Comparison of ENCODE assay signal across 8 cellular contexts in the genomic region with DNA sequence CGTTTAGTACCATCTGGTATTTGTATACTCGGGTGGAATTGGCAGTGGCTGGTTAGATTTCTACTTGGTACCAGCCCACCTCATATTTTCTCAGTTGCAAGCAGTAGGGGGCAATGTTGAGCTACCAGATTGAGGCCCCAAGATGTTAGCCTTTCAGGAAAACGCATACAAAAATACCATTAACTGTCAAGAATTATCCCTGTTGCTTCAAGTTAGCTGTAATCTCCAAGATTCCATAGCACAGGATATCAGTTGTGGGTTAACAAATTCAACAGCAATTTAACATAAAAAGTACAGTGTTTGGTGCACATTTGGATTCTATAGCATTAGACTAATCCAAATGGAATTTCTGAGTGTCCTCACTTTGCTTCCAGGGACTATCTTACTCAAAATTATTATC.
A peak's percentile ranks its signal among the peaks of the same experiment; 100 is the strongest.
DNase-seq lines count a peak whose midpoint lies in the region; ATAC-seq and TF ChIP-seq lines count a peak whose summit lies in the region.

No MANE protein-coding gene starts in this region.

- no peak overlapping the region for H3K27ac ChIP-seq in MM.1S (ENCODE audit: low read length)

- BruUV-seq in MCF 10A (replicated peaks; lab: Mats Ljungman, UMichigan) = no TSS peak

- H3F3A ChIP-seq in MM.1S (ENCODE audit: insufficient read depth, low read length) = no peaks in the 10 kb centered on the region

- H3K4me3 ChIP-seq in MM.1S (ENCODE audit: low read length) = no peak overlapping the region

- H2AFZ ChIP-seq in MM.1S (ENCODE audit: low read length) = no peak overlapping the region

- CTCF ChIA-PET in MCF 10A (lab: Yijun Ruan, JAX) = interaction anchor here (0.6 to 3.3 kb wide), 20 partner anchors 8 to 1064 kb away, joined by 3 to 21 read pairs (median 4); no protein-coding TSS in a partner anchor

- peak; percentile 90 for ATAC-seq in SK-N-SH treated with all-trans-retinoic acid at 6 μM for 48 hours
- no peak for ATAC-seq in GM18870 (IDR thresholded peaks at IDR 0.05; ENCODE audit: unreplicated experiment)

- no peak overlapping the region for H3K4me3 Mint-ChIP-seq in MCF 10A (ENCODE audit: unreplicated experiment)

- H3K4me1 ChIP-seq in MM.1S (ENCODE audit: low read length) = no peaks in the 10 kb centered on the region

- no peaks in the 10 kb centered on the region for H3K79me2 ChIP-seq in MM.1S (ENCODE audit: low read length)

- H3K9me2 ChIP-seq in MM.1S (replicated peaks; ENCODE audit: insufficient read depth, low read length) = no peaks in the 10 kb centered on the region

- TF ChIP-seq CTCF in MM.1S (IDR thresholded peaks at IDR 0.05; ENCODE audit: low read length) (peak; percentile 65), MCF 10A (IDR thresholded peaks at IDR 0.05; ENCODE audit: unreplicated experiment) (peak; percentile 67)

- peaks cover 6% of the 10 kb centered on the region for H3K36me3 Mint-ChIP-seq in MCF 10A (ENCODE audit: insufficient read depth, unreplicated experiment)

- no peaks in the 10 kb centered on the region for H3K9me3 Mint-ChIP-seq in MCF 10A (ENCODE audit: unreplicated experiment)

- no peaks in the 10 kb centered on the region for H3K27me3 ChIP-seq in MM.1S (replicated peaks; ENCODE audit: insufficient read depth, low read length)

- no peak overlapping the region for H3K27ac Mint-ChIP-seq in MCF 10A (ENCODE audit: low read depth, unreplicated experiment)

- no peaks in the 10 kb centered on the region for H3K36me3 ChIP-seq in MM.1S (replicated peaks; ENCODE audit: insufficient read depth, low read length)

- no peak overlapping the region for H3K9ac ChIP-seq in MM.1S (ENCODE audit: low read length)

- intact Hi-C loops in MCF 10A (cut with micrococcal nuclease) = loop anchor here (1.0 to 10.0 kb wide), 8 partner anchors 119 to 1037 kb away; partner anchors contain the start of gene IRX3

- peaks cover 16% of the 10 kb centered on the region for H3K4me1 Mint-ChIP-seq in MCF 10A (ENCODE audit: insufficient read depth, unreplicated experiment)

- POLR2A ChIA-PET in MCF 10A (lab: Yijun Ruan, JAX) = interaction anchor here (0.6 to 3.1 kb wide), 10 partner anchors 9 to 756 kb away, joined by 3 to 17 read pairs (median 4); partner anchors contain the start of gene IRX3

- DNase-seq in SIG-M5 treated with dmso at 0.1 percent for 504 hours (lab: John Stamatoyannopoulos, UW; ENCODE audit: unreplicated experiment) (peak; percentile 19), SIG-M5 (lab: John Stamatoyannopoulos, UW) (no peak), MM.1S (peak; percentile 25), MCF 10A (ENCODE audit: unreplicated experiment) (peak; percentile 77), islet precursor cell (peak; percentile 60)
- peak; percentile 36 to 48 for DNase-seq in stimulated activated CD4-positive, alpha-beta T cell treated with anti-CD3 and anti-CD28 coated beads, Interleukin-2, amount 100 ng/mL, for 48 hours

- no peaks in the 10 kb centered on the region for H4K20me1 ChIP-seq in MM.1S (ENCODE audit: insufficient read depth, low read length)

- no peaks in the 10 kb centered on the region for H3K9me3 ChIP-seq in MM.1S (replicated peaks; ENCODE audit: insufficient read depth, low read length)

- H3K27me3 Mint-ChIP-seq in MCF 10A (ENCODE audit: insufficient read depth, unreplicated experiment) = no peaks in the 10 kb centered on the region

- no peak overlapping the region for H3K4me2 ChIP-seq in MM.1S (ENCODE audit: low read depth, low read length)

TF ChIP-seq in SK-N-SH treated with all-trans-retinoic acid at 6 μM for 48 hours, 23 proteins besides CTCF, POLR2A, EP300 and RAD21:
- no peak; the same call in 1 of the 2 replicates for TF ChIP-seq ISL1 (CRISPR knock-in tag; IDR thresholded peaks at IDR 0.05)
- TF ChIP-seq ZNF8 (CRISPR knock-in tag; IDR thresholded peaks at IDR 0.05) = no peak
- TF ChIP-seq ESRRG (CRISPR knock-in tag; IDR thresholded peaks at IDR 0.05) = no peak
- no peak for TF ChIP-seq SNAI2 (CRISPR knock-in tag; IDR thresholded peaks at IDR 0.05)
- no peak for TF ChIP-seq ZNF70 (CRISPR knock-in tag; IDR thresholded peaks at IDR 0.05)
- no peak for TF ChIP-seq ZFP30 (CRISPR knock-in tag; IDR thresholded peaks at IDR 0.05)
- no peak for TF ChIP-seq CSDC2 (CRISPR knock-in tag; IDR thresholded peaks at IDR 0.05)
- no peak for TF ChIP-seq TOX (CRISPR knock-in tag; IDR thresholded peaks at IDR 0.05; ENCODE audit: borderline replicate concordance)
- no peak for TF ChIP-seq ZC3H10 (CRISPR knock-in tag; IDR thresholded peaks at IDR 0.05)
- no peak for TF ChIP-seq GLIS3 (CRISPR knock-in tag; IDR thresholded peaks at IDR 0.05)
- TF ChIP-seq, protein P1, sequence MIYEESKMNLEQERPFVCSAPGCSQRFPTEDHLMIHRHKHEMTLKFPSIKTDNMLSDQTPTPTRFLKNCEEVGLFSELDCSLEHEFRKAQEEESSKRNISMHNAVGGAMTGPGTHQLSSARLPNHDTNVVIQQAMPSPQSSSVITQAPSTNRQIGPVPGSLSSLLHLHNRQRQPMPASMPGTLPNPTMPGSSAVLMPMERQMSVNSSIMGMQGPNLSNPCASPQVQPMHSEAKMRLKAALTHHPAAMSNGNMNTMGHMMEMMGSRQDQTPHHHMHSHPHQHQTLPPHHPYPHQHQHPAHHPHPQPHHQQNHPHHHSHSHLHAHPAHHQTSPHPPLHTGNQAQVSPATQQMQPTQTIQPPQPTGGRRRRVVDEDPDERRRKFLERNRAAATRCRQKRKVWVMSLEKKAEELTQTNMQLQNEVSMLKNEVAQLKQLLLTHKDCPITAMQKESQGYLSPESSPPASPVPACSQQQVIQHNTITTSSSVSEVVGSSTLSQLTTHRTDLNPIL (CRISPR knock-in tag; IDR thresholded peaks at IDR 0.05; ENCODE audit: low read depth) = no peak
- no peak for TF ChIP-seq TCF4 (CRISPR knock-in tag; IDR thresholded peaks at IDR 0.05; ENCODE audit: borderline replicate concordance)
- TF ChIP-seq ZFP3 (CRISPR knock-in tag; IDR thresholded peaks at IDR 0.05) = no peak
- TF ChIP-seq ZNF565 (CRISPR knock-in tag; conservative IDR thresholded peaks at IDR 0.05; ENCODE audit: low read depth) = no peak
